Comparison of ENCODE assay signal across 17 cellular contexts in the genomic region with DNA sequence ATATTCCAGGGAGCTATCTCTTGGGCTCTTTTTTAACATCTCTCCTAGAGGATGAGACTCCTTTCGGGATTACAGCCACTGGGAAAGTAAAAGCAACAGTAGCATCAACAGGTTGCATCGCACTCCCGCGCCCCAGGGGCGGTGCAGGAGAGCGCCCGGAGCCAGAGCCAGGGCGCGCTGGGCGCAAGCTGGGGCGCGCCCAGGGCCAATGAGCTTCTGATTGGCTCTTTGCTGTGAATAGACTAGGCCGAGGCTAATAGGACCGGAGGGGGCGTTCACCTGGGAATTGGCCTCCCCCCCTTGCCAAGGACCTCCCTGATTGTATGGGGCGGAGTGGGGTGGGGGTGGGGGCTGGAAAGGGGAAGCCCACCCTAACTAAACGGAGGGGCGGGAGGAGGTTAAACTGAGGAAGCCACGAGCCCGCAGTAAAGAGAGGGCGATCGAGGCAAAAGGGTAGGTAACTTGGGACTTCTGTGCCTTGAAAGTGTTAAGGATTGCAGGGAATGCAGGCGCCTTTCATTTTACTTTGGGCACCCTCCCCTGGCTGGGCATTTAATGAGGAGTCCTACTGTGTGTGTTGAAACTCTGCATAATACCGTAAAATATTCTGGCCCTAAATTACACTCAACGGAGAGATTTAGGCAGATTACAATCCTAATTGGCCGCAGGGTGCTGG. TPM values are rescaled to one million over a fixed set of nuclear protein-coding genes. Genes with fewer than 3 reads are reported as not detected.
DNase-seq lines count a peak whose midpoint lies in the region; ATAC-seq and TF ChIP-seq lines count a peak whose summit lies in the region.
"Had no signal": no experiment of that assay in that cellular context is flagged by ENCODE, and none has a peak within 500 bp of the region (broad histone marks: within the 10 kb centered on the region; RNA-seq: fewer than 3 reads in every experiment).

No MANE protein-coding gene starts in this region.

- no peaks in the 10 kb centered on the region for H3K36me3 ChIP-seq in HUES64 (ENCODE audit: insufficient read depth, low read length)
- H3K36me3 ChIP-seq in naive thymus-derived CD4-positive, alpha-beta T cell (ENCODE audit: control insufficient read depth in 2 of 3, insufficient read depth in 3 of 3, low read length in 3 of 3), result no peaks in the 10 kb centered on the region
- no peaks in the 10 kb centered on the region for H3K36me3 ChIP-seq in MM.1S (replicated peaks; ENCODE audit: insufficient read depth, low read length)
- H3K36me3 ChIP-seq: BLaER1 treated with 17β-estradiol and CSF1 and Interleukin-3, amounts not matched to agents 10 nM and 100 nM had no signal

- CTCF ChIA-PET in naive thymus-derived CD4-positive, alpha-beta T cell (lab: Charles Lee), result no interaction called here

- no peak overlapping the region for H2AFZ ChIP-seq in MM.1S (ENCODE audit: low read length)

- H3K9me3 ChIP-seq in HUES64 (ENCODE audit: insufficient read depth, low read depth, low read length) (no peaks in the 10 kb centered on the region), MM.1S (replicated peaks; ENCODE audit: insufficient read depth, low read length) (no peaks in the 10 kb centered on the region)
- no peaks in the 10 kb centered on the region for H3K9me3 ChIP-seq in naive thymus-derived CD4-positive, alpha-beta T cell (ENCODE audit: control insufficient read depth in 2 of 3, low read length in 3 of 3)

- H3K27me3 Mint-ChIP-seq in naive thymus-derived CD4-positive, alpha-beta T cell, result peaks cover 60 to 72% (median 65%) of the 10 kb centered on the region in 5 donors

- no peaks in the 10 kb centered on the region for H3K79me2 ChIP-seq in MM.1S (ENCODE audit: low read length)

- H3K4me3 ChIP-seq in HUES64 (ENCODE audit: low read length) (peak overlapping the region; percentile 67), epithelial cell of esophagus (ENCODE audit: low read length) (no peak overlapping the region), MM.1S (ENCODE audit: low read length) (no peak overlapping the region)
- no peak overlapping the region for H3K4me3 ChIP-seq in naive thymus-derived CD4-positive, alpha-beta T cell (ENCODE audit: low read length)
- H3K4me3 ChIP-seq: BLaER1 treated with 17β-estradiol and CSF1 and Interleukin-3, amounts not matched to agents 10 nM and 100 nM had no signal

- H3K9me2 ChIP-seq in MM.1S (replicated peaks; ENCODE audit: insufficient read depth, low read length), result no peaks in the 10 kb centered on the region

- WGBS in HUES64, result under 1% methylated on average over 22 of the region's 26 CpGs

- H3K27ac ChIP-seq in HUES64 (ENCODE audit: low read depth, low read length) (peak overlapping the region; percentile 62; the same call in 1 of the 2 replicates), MM.1S (ENCODE audit: low read length) (no peak overlapping the region)
- no peak overlapping the region for H3K27ac ChIP-seq in naive thymus-derived CD4-positive, alpha-beta T cell (ENCODE audit: low read depth, low read length)
- H3K27ac ChIP-seq: BLaER1 treated with 17β-estradiol and CSF1 and Interleukin-3, amounts not matched to agents 10 nM and 100 nM; GM23248 had no signal

- peaks cover 34% of the 10 kb centered on the region for H3K4me1 ChIP-seq in HUES64 (ENCODE audit: insufficient read depth, low read length)
- no peaks in the 10 kb centered on the region for H3K4me1 ChIP-seq in naive thymus-derived CD4-positive, alpha-beta T cell (ENCODE audit: control insufficient read depth in 2 of 2, insufficient read depth in 2 of 2, low read length in 2 of 2)
- H3K4me1 ChIP-seq in MM.1S (ENCODE audit: low read length), result peaks cover 7% of the 10 kb centered on the region; the same call in 1 of the 2 replicates
- H3K4me1 ChIP-seq: BLaER1 treated with 17β-estradiol and CSF1 and Interleukin-3, amounts not matched to agents 10 nM and 100 nM had no signal

- no peak overlapping the region for H3K27ac Mint-ChIP-seq in naive thymus-derived CD4-positive, alpha-beta T cell

- POLR2A ChIA-PET in naive thymus-derived CD4-positive, alpha-beta T cell (lab: Charles Lee), result no interaction called here

- intact Hi-C loops in naive thymus-derived CD4-positive, alpha-beta T cell (cut with micrococcal nuclease), result no loop called here

- peaks cover 2 to 22% (median 18%) of the 10 kb centered on the region in 7 donors for H3K4me1 Mint-ChIP-seq in naive thymus-derived CD4-positive, alpha-beta T cell

- H3K27me3 ChIP-seq in HUES64 (ENCODE audit: insufficient read depth, low read length) (peaks cover 85% of the 10 kb centered on the region), MM.1S (replicated peaks; ENCODE audit: insufficient read depth, low read length) (peaks cover 21% of the 10 kb centered on the region)
- H3K27me3 ChIP-seq in naive thymus-derived CD4-positive, alpha-beta T cell (ENCODE audit: control insufficient read depth in 2 of 2, insufficient read depth in 2 of 2, low read length in 2 of 2), result peaks cover 0 to 4% of the 10 kb centered on the region in 2 donors

- peak overlapping the region; percentile 17; the same call in 1 of the 2 replicates for H3K9ac ChIP-seq in HUES64 (ENCODE audit: low read depth, low read length)
- H3K9ac ChIP-seq in MM.1S (ENCODE audit: low read length), result no peak overlapping the region
- H3K9ac ChIP-seq: BLaER1 treated with 17β-estradiol and CSF1 and Interleukin-3, amounts not matched to agents 10 nM and 100 nM; GM23248 had no signal

- TF ChIP-seq CTCF in epithelial cell of esophagus (IDR thresholded peaks at IDR 0.05; ENCODE audit: insufficient read depth, low read depth, low read length, missing control alignments), result no peak
- TF ChIP-seq CTCF in MM.1S (IDR thresholded peaks at IDR 0.05; ENCODE audit: low read length), result no peak

- no peak overlapping the region for H3K4me2 ChIP-seq in MM.1S (ENCODE audit: low read depth, low read length)
- H3K4me2 ChIP-seq: BLaER1 treated with 17β-estradiol and CSF1 and Interleukin-3, amounts not matched to agents 10 nM and 100 nM had no signal

- H3K9me3 Mint-ChIP-seq in naive thymus-derived CD4-positive, alpha-beta T cell, result peaks cover 0 to 20% (median 4%) of the 10 kb centered on the region in 11 donors

- DNase-seq in DMS53 (lab: John Stamatoyannopoulos, UW), result peak; percentile 58
- peak; percentile 23 for DNase-seq in epithelial cell of esophagus (ENCODE audit: low read depth)
- DNase-seq in naive thymus-derived CD4-positive, alpha-beta T cell, result no peak
- no peak for DNase-seq in MM.1S
- DNase-seq in NCI-H82 treated with DMSO at 0.1 percent for 48 hours (lab: John Stamatoyannopoulos, UW; ENCODE audit: unreplicated experiment), result no peak
- DNase-seq in activated T-cell treated with anti-CD3 and anti-CD28 coated beads, Interleukin-2, amount 50 U/mL, for 1 hour, result no peak
- DNase-seq: activated CD4-positive, alpha-beta T cell treated with anti-CD3 and anti-CD28 coated beads for 1 hour; activated gamma-delta T cell had no signal

- H3K36me3 Mint-ChIP-seq in naive thymus-derived CD4-positive, alpha-beta T cell, result peaks cover 0 to 16% (median 0%) of the 10 kb centered on the region in 5 donors

- no peaks in the 10 kb centered on the region for H4K20me1 ChIP-seq in MM.1S (ENCODE audit: insufficient read depth, low read length)
- H4K20me1 ChIP-seq: BLaER1 treated with 17β-estradiol and CSF1 and Interleukin-3, amounts not matched to agents 10 nM and 100 nM had no signal

- H3K4me3 Mint-ChIP-seq in naive thymus-derived CD4-positive, alpha-beta T cell, result peak overlapping the region in 7 of 10 donors; percentile 7 to 77 (median 69)

- peaks cover 13% of the 10 kb centered on the region; the same call in 1 of the 2 replicates for H3F3A ChIP-seq in MM.1S (ENCODE audit: insufficient read depth, low read length)

- no peak for ATAC-seq in naive thymus-derived CD4-positive, alpha-beta T cell
- ATAC-seq in HG03135 (IDR thresholded peaks at IDR 0.05; ENCODE audit: unreplicated experiment), result no peak

RNA-seq across cellular contexts. Expression of gene ATOH1, which starts 1.1 kb away (rescaled TPM):
- polyA plus RNA-seq in HUES64 (2013, experiment 1 of 2), result 0.30 TPM
- polyA plus RNA-seq in HUES64 (2013, experiment 2 of 2), result 0.19 TPM
- not detected for total RNA-seq in naive thymus-derived CD4-positive, alpha-beta T cell
- polyA plus RNA-seq in naive thymus-derived CD4-positive, alpha-beta T cell, result not detected
- total RNA-seq: chondrocyte, frontal cortex, GM23248, LHCN-M2, mesenteric fat pad, NCI-H460 had no signal
- polyA plus RNA-seq: GM23248 had no signal

Comparison
In these comparisons a context has a peak if more than half of its experiments do, and no peak if none do; other contexts are left out.
1. DNase-seq: peak in DMS53 (single experiment) and epithelial cell of esophagus (single experiment); none in naive thymus-derived CD4-positive, alpha-beta T cell (0 of 9), MM.1S (single experiment), NCI-H82 treated with DMSO at 0.1 percent for 48 hours (single experiment) and activated T-cell treated with anti-CD3 and anti-CD28 coated beads, Interleukin-2, amount 50 U/mL, for 1 hour (single experiment).